ENCODE assay signal across 8 cellular contexts in genomic region chr1:100896481-100896982, GRCh38.
DNase-seq lines count a peak whose midpoint lies in the region; ATAC-seq and TF ChIP-seq lines count a peak whose summit lies in the region.

No MANE protein-coding gene starts in this region.

- H3K9me3 ChIP-seq in iPS-18c (ENCODE audit: control insufficient read depth, insufficient read depth, low read length), result no peaks in the 10 kb centered on the region

- H3K9ac ChIP-seq in KMS-11, result peak overlapping the region; percentile 84

- peak; percentile 39 for ATAC-seq in GM21723 (IDR thresholded peaks at IDR 0.05; ENCODE audit: unreplicated experiment)

- peak overlapping the region; percentile 98 for H2AFZ ChIP-seq in KMS-11 (ENCODE audit: low read depth)

- H3K4me2 ChIP-seq in KMS-11, result peak overlapping the region; percentile 59

- peaks cover 31% of the 10 kb centered on the region for H3K4me1 ChIP-seq in KMS-11 (ENCODE audit: low read depth, poor library complexity, severe bottlenecking)

- H3K27me3 ChIP-seq in GM06990 (replicated peaks; ENCODE audit: control insufficient read depth, insufficient read depth, low read length) (no peaks in the 10 kb centered on the region), KMS-11 (ENCODE audit: insufficient read depth, low read depth) (no peaks in the 10 kb centered on the region)

- no peak for TF ChIP-seq CTCF in GM06990 (IDR thresholded peaks at IDR 0.05; ENCODE audit: insufficient read depth, low read length, poor library complexity, severe bottlenecking)
- no peak for TF ChIP-seq CTCF in KMS-11 (conservative IDR thresholded peaks at IDR 0.05; ENCODE audit: low read depth, low read length)

- no peaks in the 10 kb centered on the region for H3K36me3 ChIP-seq in GM06990 (ENCODE audit: control insufficient read depth, insufficient read depth, low read length)
- no peaks in the 10 kb centered on the region for H3K36me3 ChIP-seq in KMS-11 (ENCODE audit: insufficient read depth)

- H3K4me3 ChIP-seq in GM06990 (replicated peaks; ENCODE audit: low read depth, low read length), result peak overlapping the region; percentile 84
- H3K4me3 ChIP-seq in KMS-11 (IDR thresholded peaks at IDR 0.05; ENCODE audit: insufficient read depth, low read depth, low read length), result peak overlapping the region; percentile 44
- peak overlapping the region; percentile 92 for H3K4me3 ChIP-seq in iPS-18c (ENCODE audit: insufficient read depth, low read depth, low read length)

- H3K79me2 ChIP-seq in KMS-11 (ENCODE audit: insufficient read depth, low read depth), result peaks cover 19% of the 10 kb centered on the region; the same call in 1 of the 2 replicates

- DNase-seq in GM06990 (ENCODE audit: extremely low read depth, insufficient read length) (peak; percentile 54), T-helper 1 cell (peak; percentile 23 to 78 (median 54)), T1000 (lab: John Stamatoyannopoulos, UW) (no peak)
- peak; percentile 28 for DNase-seq in stimulated activated CD4-positive, alpha-beta T cell treated with anti-CD3 and anti-CD28 coated beads, Interleukin-12 subunit alpha, Interleukin-12 subunit beta, amount 100 ng/mL, for 4 hours

- H4K20me1 ChIP-seq in KMS-11 (ENCODE audit: insufficient read depth), result no peaks in the 10 kb centered on the region

- peak overlapping the region; percentile 81 for H3K27ac ChIP-seq in KMS-11
- peak overlapping the region; percentile 87 for H3K27ac ChIP-seq in angular gyrus (ENCODE audit: low read depth, low read length)
